ENCODE assay signal across 8 cellular contexts in the genomic region with DNA sequence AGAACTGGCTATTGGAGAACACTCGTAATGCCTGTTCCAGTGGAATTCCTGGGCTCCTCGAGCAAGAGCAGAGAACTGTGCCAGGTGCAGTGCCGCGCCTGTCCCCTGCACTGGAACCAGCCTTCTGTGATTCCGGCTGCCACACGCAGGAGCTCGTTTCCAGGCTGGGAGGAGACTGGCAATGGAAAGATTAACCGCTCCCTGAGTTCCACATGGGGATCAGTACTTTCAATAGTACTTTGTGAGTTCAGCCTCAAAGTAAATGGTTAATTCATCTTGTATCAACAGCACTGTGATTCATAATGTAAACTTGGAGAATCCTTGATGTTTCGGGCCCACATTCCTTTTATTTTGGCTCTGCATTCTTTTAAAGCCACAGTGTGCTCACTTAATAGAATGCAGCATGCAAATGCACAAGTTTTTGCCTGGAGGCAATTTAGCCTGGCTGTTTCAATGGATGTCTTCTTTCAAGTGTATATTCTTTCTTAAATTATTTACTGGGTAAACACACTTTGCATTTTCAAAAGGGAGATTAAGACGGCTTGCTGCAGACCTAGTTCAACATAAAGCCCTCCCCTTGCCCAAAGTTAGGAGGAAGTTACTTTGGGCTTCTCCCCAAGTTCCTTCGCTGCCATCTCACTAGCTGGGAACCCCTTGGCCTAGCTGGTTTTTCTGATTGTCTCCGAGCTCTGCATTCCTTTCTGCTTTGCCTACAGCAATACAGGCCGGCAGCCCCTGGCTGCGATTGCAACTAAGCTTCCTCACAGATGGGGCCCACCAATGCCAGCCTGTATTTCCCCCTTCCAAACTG.
DNase-seq lines count a peak whose midpoint lies in the region; ATAC-seq, FAIRE-seq and TF ChIP-seq lines count a peak whose summit lies in the region.

No MANE protein-coding gene starts in this region.

- H3K4me1 Mint-ChIP-seq in Caco-2 (ENCODE audit: low read depth, unreplicated experiment), result peaks cover 58% of the 10 kb centered on the region

- TF ChIP-seq CTCF in Caco-2 (IDR thresholded peaks at IDR 0.05; ENCODE audit: insufficient read depth in 1 of 2, low read depth in 1 of 2, low read length in 1 of 2, severe bottlenecking in 1 of 2, unreplicated experiment in 1 of 2), result no peak
- peak; percentile 1 for TF ChIP-seq CTCF in fibroblast of mammary gland (conservative IDR thresholded peaks at IDR 0.05; ENCODE audit: control insufficient read depth, insufficient read depth, low read depth, low read length)
- no peak for TF ChIP-seq CTCF in osteoblast (IDR thresholded peaks at IDR 0.05; ENCODE audit: extremely low read depth, low read depth, low read length)

- H4K20me1 ChIP-seq in osteoblast (ENCODE audit: insufficient read depth, low read length), result peaks cover 2% of the 10 kb centered on the region

- no TSS peak for BruUV-seq in Caco-2 (replicated peaks; lab: Mats Ljungman, UMichigan)

- H3K36me3 ChIP-seq in Caco-2 (ENCODE audit: control insufficient read depth, insufficient read depth, low read length) (no peaks in the 10 kb centered on the region), osteoblast (ENCODE audit: insufficient read depth, low read length) (no peaks in the 10 kb centered on the region)

- H3K4me2 ChIP-seq in osteoblast (ENCODE audit: insufficient read depth, low read length), result peak overlapping the region; percentile 91

- peaks cover 53% of the 10 kb centered on the region for H3K36me3 Mint-ChIP-seq in Caco-2 (ENCODE audit: insufficient read depth, unreplicated experiment)

- no peaks in the 10 kb centered on the region for H3K9me3 Mint-ChIP-seq in Caco-2 (ENCODE audit: unreplicated experiment)

- peak; percentile 85 to 87 for DNase-seq in Caco-2
- peak; percentile 98 for DNase-seq in RCC 7860 (ENCODE audit: low spot score)
- DNase-seq in fibroblast of mammary gland (ENCODE audit: low read depth), result peak; percentile 92
- peak; percentile 96 for DNase-seq in osteoblast (ENCODE audit: insufficient read length, low spot score, missing footprints)
- DNase-seq in NK-92 (lab: John Stamatoyannopoulos, UW; ENCODE audit: unreplicated experiment), result no peak
- DNase-seq in NCI-H2107 treated with DMSO at 0.1 percent for 48 hours (lab: John Stamatoyannopoulos, UW; ENCODE audit: unreplicated experiment), result no peak

- peak; percentile 98 for FAIRE-seq in RCC 7860 (lab: Jason Lieb, UNC)

- peak overlapping the region; percentile 95 for H3K27ac Mint-ChIP-seq in Caco-2 (ENCODE audit: unreplicated experiment)

- intact Hi-C loops in Caco-2 (cut with micrococcal nuclease; ENCODE audit: unreplicated experiment), result loop anchor here (1.0 to 5.0 kb wide), 7 partner anchors 25 to 180 kb away; a partner anchor contains a TSS

- POLR2A ChIA-PET in Caco-2 (lab: Charles Lee), result interaction anchor here (0.5 to 1.0 kb wide), 5 partner anchors 22 to 319 kb away, joined by 3 to 5 read pairs (median 3); no protein-coding TSS in a partner anchor

- H3K27me3 Mint-ChIP-seq in Caco-2 (ENCODE audit: insufficient read depth, unreplicated experiment), result no peaks in the 10 kb centered on the region

- H3K27me3 ChIP-seq in Caco-2 (replicated peaks; ENCODE audit: control insufficient read depth, insufficient read depth, low read length) (no peaks in the 10 kb centered on the region), osteoblast (ENCODE audit: insufficient read depth, low read length) (no peaks in the 10 kb centered on the region)

- H3K4me1 ChIP-seq in Caco-2 (peaks cover 50% of the 10 kb centered on the region), osteoblast (ENCODE audit: insufficient read depth, low read length) (peaks cover 34% of the 10 kb centered on the region)

- peak overlapping the region; percentile 76 for H3K4me3 Mint-ChIP-seq in Caco-2 (ENCODE audit: unreplicated experiment)

- peak overlapping the region; percentile 43 for H3K27ac ChIP-seq in osteoblast (ENCODE audit: low read depth, low read length)

- H3K79me2 ChIP-seq in osteoblast (ENCODE audit: insufficient read depth, low read length), result no peaks in the 10 kb centered on the region

- peak overlapping the region; percentile 76 for H2AFZ ChIP-seq in osteoblast (ENCODE audit: low read length)

- H3K4me3 ChIP-seq in Caco-2 (ENCODE audit: low read depth, low read length) (no peak overlapping the region), fibroblast of mammary gland (ENCODE audit: control insufficient read depth, low read depth, low read length) (peak overlapping the region; percentile 41), osteoblast (ENCODE audit: insufficient read depth, low read length) (peak overlapping the region; percentile 65)

- no peak for ATAC-seq in GM18505 (IDR thresholded peaks at IDR 0.05; ENCODE audit: unreplicated experiment)
- ATAC-seq in GM18519 (IDR thresholded peaks at IDR 0.05; ENCODE audit: low FRiP score, unreplicated experiment), result no peak

- CTCF ChIA-PET in Caco-2 (lab: Charles Lee), result interaction anchor here (0.6 to 2.2 kb wide), 7 partner anchors 33 to 145 kb away, joined by 3 to 12 read pairs (median 5); no protein-coding TSS in a partner anchor

- H3K9me3 ChIP-seq in Caco-2 (no peaks in the 10 kb centered on the region), osteoblast (ENCODE audit: low read depth, low read length) (no peaks in the 10 kb centered on the region)

- TF ChIP-seq POLR2A in GM18505 (IDR thresholded peaks at IDR 0.05; ENCODE audit: borderline replicate concordance, extremely low read depth, insufficient read depth, insufficient read length), result no peak

Comparison
In these comparisons a context has a peak if more than half of its experiments do, and no peak if none do; other contexts are left out.
1. DNase-seq: peak in Caco-2 (2 of 2), RCC 7860 (single experiment), fibroblast of mammary gland (single experiment) and osteoblast (single experiment); none in NK-92 (single experiment) and NCI-H2107 treated with DMSO at 0.1 percent for 48 hours (single experiment).